Comparison of ENCODE assay signal across 14 cellular contexts in the genomic region with DNA sequence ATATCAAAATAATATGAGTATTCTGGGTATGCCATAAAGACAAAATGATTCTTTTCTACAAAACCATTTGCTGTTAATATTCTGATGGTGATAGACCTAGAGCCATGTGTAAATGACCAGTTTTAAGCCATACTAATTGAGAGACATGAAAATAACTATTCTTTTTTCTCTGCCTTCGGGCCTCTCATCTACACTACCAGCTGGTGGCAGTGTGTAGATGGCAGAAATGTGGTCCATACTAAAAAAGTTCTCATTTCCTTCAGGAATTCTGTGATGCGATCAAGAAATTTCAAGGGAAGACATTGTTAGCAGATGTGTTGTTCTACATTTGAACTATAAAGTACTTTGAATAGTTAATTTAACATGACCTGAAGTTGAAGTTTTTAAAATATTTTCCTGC.
DNase-seq lines count a peak whose midpoint lies in the region; ATAC-seq and TF ChIP-seq lines count a peak whose summit lies in the region.
"Had no signal": no experiment of that assay in that cellular context is flagged by ENCODE, and none has a peak within 500 bp of the region (broad histone marks: within the 10 kb centered on the region; RNA-seq: fewer than 3 reads in every experiment).

No MANE protein-coding gene starts in this region.

- no peak overlapping the region for H3K27ac Mint-ChIP-seq in progenitor cell of endocrine pancreas
- H3K27ac Mint-ChIP-seq: activated CD8-positive, alpha-beta T cell treated with anti-CD3 and anti-CD28 coated beads, Interleukin-2, amount 10 ng/mL, durations not matched to agents 7 days and 5 days had no signal

- peaks cover 4% of the 10 kb centered on the region for H3K9me3 Mint-ChIP-seq in progenitor cell of endocrine pancreas (ENCODE audit: low read depth)

- TF ChIP-seq CTCF in cardiac fibroblast (IDR thresholded peaks at IDR 0.05; ENCODE audit: low read depth, low read length) (peak; percentile 2), progenitor cell of endocrine pancreas (IDR thresholded peaks at IDR 0.05; ENCODE audit: unreplicated experiment) (peak; percentile 40)

- no peak overlapping the region for H3K4me3 ChIP-seq in cardiac fibroblast (replicated peaks in 1 of 2; ENCODE audit: low read depth in 2 of 2, low read length in 2 of 2)
- H3K4me3 ChIP-seq: thyroid gland had no signal

- ATAC-seq in GM18868 (IDR thresholded peaks at IDR 0.05; ENCODE audit: unreplicated experiment) (no peak), HG03196 (IDR thresholded peaks at IDR 0.05; ENCODE audit: unreplicated experiment) (no peak)
- ATAC-seq: activated CD8-positive, alpha-beta T cell treated with anti-CD3 and anti-CD28 coated beads, Interleukin-2, amount 10 ng/mL, durations not matched to agents 7 days and 5 days had no signal

- H3K4me3 Mint-ChIP-seq in progenitor cell of endocrine pancreas (ENCODE audit: low read depth): no peak overlapping the region
- H3K4me3 Mint-ChIP-seq: activated CD8-positive, alpha-beta T cell treated with anti-CD3 and anti-CD28 coated beads, Interleukin-2, amount 10 ng/mL, durations not matched to agents 7 days and 5 days had no signal

- DNase-seq in DMS 273 (lab: John Stamatoyannopoulos, UW; ENCODE audit: unreplicated experiment) (peak; percentile 1), DMS 273 treated with DMSO at 0.1 percent for 48 hours (lab: John Stamatoyannopoulos, UW) (no peak), NCI-H69 (lab: John Stamatoyannopoulos, UW) (peak; percentile 5), cardiac fibroblast (ENCODE audit: low read depth in 2 of 2) (peak in 1 of 2 donors; percentile 2), progenitor cell of endocrine pancreas (ENCODE audit: low spot score, unreplicated experiment) (no peak), NCI-H1694 treated with DMSO at 0.1 percent for 48 hours (lab: John Stamatoyannopoulos, UW) (no peak)
- DNase-seq: 8988T; activated CD8-positive, alpha-beta T cell treated with anti-CD3 and anti-CD28 coated beads, Interleukin-2, amount 10 ng/mL, durations not matched to agents 7 days and 5 days; DMS153; IMR-90; kidney glomerular epithelial cell; thyroid gland had no signal

- no peaks in the 10 kb centered on the region for H3K36me3 Mint-ChIP-seq in progenitor cell of endocrine pancreas (ENCODE audit: insufficient read depth)

- H3K4me1 Mint-ChIP-seq in progenitor cell of endocrine pancreas (ENCODE audit: low read depth): peaks cover 2% of the 10 kb centered on the region

- H3K27me3 Mint-ChIP-seq in progenitor cell of endocrine pancreas: no peaks in the 10 kb centered on the region

Comparison
In these comparisons a context has a peak if more than half of its experiments do, and no peak if none do; other contexts are left out.
1. DNase-seq: peak in DMS 273 (single experiment) and NCI-H69 (single experiment); none in DMS 273 treated with DMSO at 0.1 percent for 48 hours (single experiment), progenitor cell of endocrine pancreas (single experiment) and NCI-H1694 treated with DMSO at 0.1 percent for 48 hours (single experiment).